Comparison of ENCODE assay signal across 34 cellular contexts in the genomic region with DNA sequence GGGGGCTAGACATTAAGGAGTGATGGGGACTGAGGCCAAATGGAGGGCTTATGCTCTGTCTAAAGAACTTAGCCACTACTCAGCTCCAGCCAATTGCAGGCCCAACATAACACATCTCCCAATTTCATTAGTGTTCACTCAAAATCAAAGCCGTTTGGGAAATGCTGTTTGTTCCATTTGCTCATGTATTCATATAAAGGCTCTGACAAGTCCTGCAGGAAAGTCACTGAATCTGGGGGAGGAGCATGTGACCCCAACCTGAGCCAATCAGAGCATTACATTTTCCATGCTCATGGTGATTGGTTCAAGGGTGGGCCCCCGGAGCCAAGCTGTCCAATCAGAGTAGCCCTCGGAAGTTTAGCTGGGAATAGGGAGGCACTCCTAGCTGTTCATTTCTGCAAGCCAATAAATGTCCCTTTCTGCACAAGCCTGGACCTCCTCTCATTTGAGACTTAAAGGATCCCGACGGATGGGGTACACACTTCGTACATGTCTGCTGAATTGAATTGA. TPM values are rescaled to one million over a fixed set of nuclear protein-coding genes. Genes with fewer than 3 reads are reported as not detected.
"Had no signal": no experiment of that assay in that cellular context is flagged by ENCODE, and none has a peak within 500 bp of the region (broad histone marks: within the 10 kb centered on the region; RNA-seq: fewer than 3 reads in every experiment).

No MANE protein-coding gene starts in this region.

- H3K27ac Mint-ChIP-seq: activated CD4-positive, alpha-beta memory T cell treated with anti-CD3 and anti-CD28 coated beads for 36 hours; activated CD4-positive, alpha-beta T cell treated with anti-CD3 and anti-CD28 coated beads for 36 hours; activated naive CD4-positive, alpha-beta T cell treated with anti-CD3 and anti-CD28 coated beads, Interleukin-2, amount 10 ng/mL, durations not matched to agents 7 days and 5 days; activated naive CD8-positive, alpha-beta T cell; activated naive CD8-positive, alpha-beta T cell treated with anti-CD3 and anti-CD28 coated beads, Interleukin-2, amount 50 U/mL, for 24 hours; activated T-helper 1 cell treated with anti-CD3 and anti-CD28 coated beads, Interleukin-12 subunit alpha, Interleukin-12 subunit beta, Interleukin-2, Interleukin-4 antibody, amounts not matched to agents 30 ng/mL and 10 ng/mL and 1 ng/mL, durations not matched to agents 14 hours and 24 hours and 36 hours; brain had no signal

- H3K4me1 Mint-ChIP-seq: activated CD4-positive, alpha-beta T cell treated with anti-CD3 and anti-CD28 coated beads for 36 hours; activated naive CD4-positive, alpha-beta T cell treated with anti-CD3 and anti-CD28 coated beads, Interleukin-2, amount 10 ng/mL, durations not matched to agents 7 days and 5 days; activated naive CD8-positive, alpha-beta T cell treated with anti-CD3 and anti-CD28 coated beads, Interleukin-2, amount 50 U/mL, for 24 hours had no signal

- H3K36me3 Mint-ChIP-seq: activated naive CD4-positive, alpha-beta T cell treated with anti-CD3 and anti-CD28 coated beads, Interleukin-2, amount 10 ng/mL, durations not matched to agents 7 days and 5 days; activated naive CD8-positive, alpha-beta T cell; brain had no signal

- H3K27me3 ChIP-seq: Peyer's patch had no signal

- H3K36me3 ChIP-seq: MG63, Peyer's patch had no signal

- H3K9me3 ChIP-seq: MG63, Peyer's patch had no signal

- H3K27ac ChIP-seq: Peyer's patch had no signal

- H3K4me3 Mint-ChIP-seq: activated CD4-positive, alpha-beta memory T cell treated with anti-CD3 and anti-CD28 coated beads for 36 hours; activated CD4-positive, alpha-beta T cell treated with anti-CD3 and anti-CD28 coated beads for 36 hours; activated naive CD4-positive, alpha-beta T cell treated with anti-CD3 and anti-CD28 coated beads, Interleukin-2, amount 10 ng/mL, durations not matched to agents 7 days and 5 days; activated naive CD8-positive, alpha-beta T cell; activated naive CD8-positive, alpha-beta T cell treated with anti-CD3 and anti-CD28 coated beads, Interleukin-2, amount 50 U/mL, for 24 hours; activated T-cell treated with anti-CD3 and anti-CD28 coated beads, Interleukin-2, amount 50 U/mL, for 4 hours; activated T-helper 1 cell treated with anti-CD3 and anti-CD28 coated beads, Interleukin-12 subunit alpha, Interleukin-12 subunit beta, Interleukin-2, Interleukin-4 antibody, amounts not matched to agents 30 ng/mL and 10 ng/mL and 1 ng/mL, durations not matched to agents 14 hours and 24 hours and 36 hours; brain had no signal

- H3K4me3 ChIP-seq: MG63, Peyer's patch had no signal

- DNase-seq: activated CD4-positive, alpha-beta memory T cell treated with anti-CD3 and anti-CD28 coated beads for 36 hours; activated CD4-positive, alpha-beta T cell treated with anti-CD3 and anti-CD28 coated beads for 36 hours; activated CD4-positive, alpha-beta T cell treated with anti-CD3 and anti-CD28 coated beads, Interleukin-2, amount 50 U/mL, for 1 hour; activated CD8-positive, alpha-beta memory T cell treated with anti-CD3 and anti-CD28 coated beads, Interleukin-2, amount 50 U/mL, for 4 hours; activated naive CD4-positive, alpha-beta T cell treated with anti-CD3 and anti-CD28 coated beads, Interleukin-2, amount 10 ng/mL, durations not matched to agents 7 days and 5 days; activated naive CD8-positive, alpha-beta T cell treated with anti-CD3 and anti-CD28 coated beads, Interleukin-2, amount 50 U/mL, for 24 hours; activated T-cell treated with anti-CD3 and anti-CD28 coated beads for 4 hours; activated T-cell treated with anti-CD3 and anti-CD28 coated beads, Interleukin-2, amount 50 U/mL, for 4 hours; anterior cingulate cortex; caudate nucleus; cerebellar nuclear complex; Kasumi-1; MG63; NCI-H1048; NCI-H1105 treated with DMSO at 0.1 percent for 48 hours; NCI-H1436; NCI-H1694; NCI-H1930; NCI-H2081 treated with DMSO at 0.1 percent for 48 hours; NCI-H345; NCI-H524 treated with DMSO at 0.1 percent for 48 hours; PC-3; Peyer's patch; RPMI8226; SHP77 treated with DMSO at 0.1 percent for 48 hours; SW 1271; T-helper 1 cell; T-helper 2 cell; T-helper 9 cell had no signal

- ATAC-seq: activated CD4-positive, alpha-beta T cell treated with anti-CD3 and anti-CD28 coated beads for 36 hours; activated CD4-positive, CD25-positive, alpha-beta regulatory T cell treated with anti-CD3 and anti-CD28 coated beads, Interleukin-2, amount 50 U/mL, for 24 hours; activated naive CD8-positive, alpha-beta T cell treated with anti-CD3 and anti-CD28 coated beads, Interleukin-2, amount 50 U/mL, for 24 hours; activated T-cell treated with anti-CD3 and anti-CD28 coated beads, Interleukin-2, amount 50 U/mL, for 4 hours; PC-3 had no signal

- H3K9me3 Mint-ChIP-seq: activated CD4-positive, alpha-beta memory T cell treated with anti-CD3 and anti-CD28 coated beads for 36 hours; activated naive CD4-positive, alpha-beta T cell treated with anti-CD3 and anti-CD28 coated beads, Interleukin-2, amount 10 ng/mL, durations not matched to agents 7 days and 5 days had no signal

- H3K4me1 ChIP-seq: Peyer's patch had no signal

RNA-seq across cellular contexts. Expression of a gene that starts 20.9 kb away (rescaled TPM):
- total RNA-seq: activated CD4-positive, alpha-beta memory T cell treated with anti-CD3 and anti-CD28 coated beads for 36 hours had no signal

RNA-seq across cellular contexts. Expression of a gene that starts 28.6 kb away (rescaled TPM):
- total RNA-seq: activated CD4-positive, alpha-beta memory T cell treated with anti-CD3 and anti-CD28 coated beads for 36 hours; activated CD4-positive, alpha-beta T cell treated with anti-CD3 and anti-CD28 coated beads for 36 hours; activated T-cell treated with anti-CD3 and anti-CD28 coated beads, Interleukin-2, amount 50 U/mL, for 4 hours; activated T-helper 1 cell treated with anti-CD3 and anti-CD28 coated beads, Interleukin-12 subunit alpha, Interleukin-12 subunit beta, Interleukin-2, Interleukin-4 antibody, amounts not matched to agents 30 ng/mL and 10 ng/mL and 1 ng/mL, durations not matched to agents 14 hours and 24 hours and 36 hours; Peyer's patch had no signal

RNA-seq across cellular contexts. Expression of a gene that starts 39.4 kb away (rescaled TPM):
- total RNA-seq: activated CD4-positive, alpha-beta memory T cell treated with anti-CD3 and anti-CD28 coated beads for 36 hours; activated CD4-positive, alpha-beta T cell treated with anti-CD3 and anti-CD28 coated beads for 36 hours; activated T-helper 1 cell treated with anti-CD3 and anti-CD28 coated beads, Interleukin-12 subunit alpha, Interleukin-12 subunit beta, Interleukin-2, Interleukin-4 antibody, amounts not matched to agents 30 ng/mL and 10 ng/mL and 1 ng/mL, durations not matched to agents 14 hours and 24 hours and 36 hours; bronchial epithelial cell; PC-3; Peyer's patch had no signal
